ENCODE assay signal across 9 cellular contexts in the genomic region with DNA sequence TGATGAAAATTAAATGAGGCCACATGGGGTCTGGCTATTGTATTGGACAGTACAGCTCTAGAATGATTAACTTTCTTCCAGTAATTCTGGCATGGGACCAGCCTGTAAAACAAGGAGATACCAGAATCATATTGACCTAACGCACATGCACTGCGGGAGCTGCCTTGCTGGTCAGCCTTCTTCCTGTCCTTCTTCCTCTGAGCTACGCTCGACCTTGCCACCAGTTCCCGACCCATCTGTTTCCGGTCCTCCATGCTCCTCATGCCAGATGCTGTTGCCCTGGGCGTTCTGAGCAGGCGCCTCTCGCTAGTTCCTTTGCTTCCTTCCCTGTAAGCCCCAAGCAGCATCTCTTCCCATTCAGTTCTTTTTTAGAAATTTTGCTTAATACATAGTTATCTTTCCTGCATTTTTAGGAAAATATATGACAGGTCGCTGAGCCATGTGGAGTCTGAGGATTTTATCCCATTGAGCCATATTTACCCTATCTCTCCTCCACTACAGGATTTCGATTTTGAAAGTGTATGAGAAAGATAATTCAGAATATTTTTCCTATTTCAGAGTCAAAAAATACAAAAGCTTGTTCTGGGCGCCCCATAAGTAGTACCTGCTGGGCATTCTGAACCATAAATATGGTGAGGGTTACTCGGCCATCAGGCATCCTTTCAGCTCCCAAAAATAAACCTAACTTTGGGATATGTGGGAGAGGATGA. TPM values are rescaled to one million over a fixed set of nuclear protein-coding genes. Genes with fewer than 3 reads are reported as not detected.
DNase-seq lines count a peak whose midpoint lies in the region; ATAC-seq and TF ChIP-seq lines count a peak whose summit lies in the region.
"Had no signal": no experiment of that assay in that cellular context is flagged by ENCODE, and none has a peak within 500 bp of the region (broad histone marks: within the 10 kb centered on the region; RNA-seq: fewer than 3 reads in every experiment).

No MANE protein-coding gene starts in this region.

- H3K27me3 ChIP-seq in lower lobe of right lung (ENCODE audit: low read depth) (no peaks in the 10 kb centered on the region), vagina (no peaks in the 10 kb centered on the region)

- peak overlapping the region; percentile 37 for H3K4me3 Mint-ChIP-seq in activated naive CD8-positive, alpha-beta T cell
- no peak overlapping the region for H3K4me3 Mint-ChIP-seq in activated naive CD8-positive, alpha-beta T cell treated with anti-CD3 and anti-CD28 coated beads for 36 hours
- peak overlapping the region in 3 of 5 experiments; percentile 5 to 64 (median 33) for H3K4me3 Mint-ChIP-seq in brain

- H3K36me3 Mint-ChIP-seq in activated naive CD8-positive, alpha-beta T cell = no peaks in the 10 kb centered on the region
- H3K36me3 Mint-ChIP-seq in activated naive CD8-positive, alpha-beta T cell treated with anti-CD3 and anti-CD28 coated beads for 36 hours = no peaks in the 10 kb centered on the region
- peaks cover 22% of the 10 kb centered on the region for H3K36me3 Mint-ChIP-seq in brain

- no peak overlapping the region for H3K27ac Mint-ChIP-seq in activated naive CD8-positive, alpha-beta T cell
- no peak overlapping the region for H3K27ac Mint-ChIP-seq in activated naive CD8-positive, alpha-beta T cell treated with anti-CD3 and anti-CD28 coated beads for 36 hours
- H3K27ac Mint-ChIP-seq in brain = peak overlapping the region in 4 of 5 experiments; percentile 45 to 77 (median 52)

- H3K27me3 Mint-ChIP-seq in activated naive CD8-positive, alpha-beta T cell = peaks cover 3% of the 10 kb centered on the region
- peaks cover 21% of the 10 kb centered on the region for H3K27me3 Mint-ChIP-seq in activated naive CD8-positive, alpha-beta T cell treated with anti-CD3 and anti-CD28 coated beads for 36 hours
- H3K27me3 Mint-ChIP-seq in brain = peaks cover 6% of the 10 kb centered on the region

- peak overlapping the region; percentile 24 for H3K4me3 ChIP-seq in lower lobe of right lung
- H3K4me3 ChIP-seq in vagina = peak overlapping the region; percentile 19 to 27

- peak overlapping the region; percentile 56 for H3K27ac ChIP-seq in lower lobe of right lung
- H3K27ac ChIP-seq in vagina = peak overlapping the region; percentile 75
- H3K27ac ChIP-seq: HL-60 had no signal

- intact Hi-C loops in lower lobe of right lung (cut with DNase I) (no loop called here), vagina (cut with DNase I) (no loop called here)

- TF ChIP-seq POLR2A in vagina (IDR thresholded peaks at IDR 0.05) = no peak

- no peaks in the 10 kb centered on the region for H3K9me3 Mint-ChIP-seq in activated naive CD8-positive, alpha-beta T cell (ENCODE audit: low read depth)
- H3K9me3 Mint-ChIP-seq in activated naive CD8-positive, alpha-beta T cell treated with anti-CD3 and anti-CD28 coated beads for 36 hours = no peaks in the 10 kb centered on the region
- H3K9me3 Mint-ChIP-seq in brain = no peaks in the 10 kb centered on the region

- no peak for DNase-seq in activated naive CD8-positive, alpha-beta T cell treated with anti-CD3 and anti-CD28 coated beads for 36 hours
- peak; percentile 51 for DNase-seq in lower lobe of right lung
- no peak for DNase-seq in vagina (ENCODE audit: extremely low spot score in 2 of 2)
- DNase-seq in hepatic stellate cell (ENCODE audit: low spot score) = no peak
- DNase-seq in NCI-H446 treated with DMSO at 0.1 percent for 48 hours (lab: John Stamatoyannopoulos, UW) = no peak
- DNase-seq in NCI-H2029 treated with DMSO at 0.1 percent for 48 hours (lab: John Stamatoyannopoulos, UW) = no peak

- no peaks in the 10 kb centered on the region for H3K36me3 ChIP-seq in lower lobe of right lung
- H3K36me3 ChIP-seq in vagina = no peaks in the 10 kb centered on the region

- peaks cover 36% of the 10 kb centered on the region for H3K4me1 ChIP-seq in lower lobe of right lung
- peaks cover 34% of the 10 kb centered on the region for H3K4me1 ChIP-seq in vagina

- peaks cover 7% of the 10 kb centered on the region for H3K4me1 Mint-ChIP-seq in activated naive CD8-positive, alpha-beta T cell (ENCODE audit: low read depth)
- H3K4me1 Mint-ChIP-seq in activated naive CD8-positive, alpha-beta T cell treated with anti-CD3 and anti-CD28 coated beads for 36 hours = peaks cover 10% of the 10 kb centered on the region
- peaks cover 48% of the 10 kb centered on the region for H3K4me1 Mint-ChIP-seq in brain

- ATAC-seq in lower lobe of right lung = peak; percentile 61 to 70

- TF ChIP-seq CTCF in brain (conservative IDR thresholded peaks at IDR 0.05) (no peak), lower lobe of right lung (IDR thresholded peaks at IDR 0.05) (no peak), vagina (IDR thresholded peaks at IDR 0.05) (no peak)

- no peaks in the 10 kb centered on the region for H3K9me3 ChIP-seq in lower lobe of right lung
- H3K9me3 ChIP-seq in vagina = no peaks in the 10 kb centered on the region

RNA-seq across cellular contexts. Expression of a gene that starts 38.6 kb away (rescaled TPM):
- under 1 TPM; 0.06 to 0.08 TPM for total RNA-seq in activated naive CD8-positive, alpha-beta T cell treated with anti-CD3 and anti-CD28 coated beads for 36 hours
- 2.6 TPM for polyA plus RNA-seq in brain (ENCODE audit: insufficient read depth, low read depth, low replicate concordance)
- 21.1 TPM for total RNA-seq in lower lobe of right lung
- 10.3 TPM for total RNA-seq in vagina

Comparison
In these comparisons a context has a peak if more than half of its experiments do, and no peak if none do; other contexts are left out.
1. H3K27ac Mint-ChIP-seq: peak in brain (4 of 5); none in activated naive CD8-positive, alpha-beta T cell (single experiment) and activated naive CD8-positive, alpha-beta T cell treated with anti-CD3 and anti-CD28 coated beads for 36 hours (single experiment).
2. RNA of a gene that starts 38.6 kb away (total RNA-seq): 21.1 TPM in lower lobe of right lung (single experiment) and 10.3 TPM in vagina (single experiment); 0.06 to 0.08 TPM in activated naive CD8-positive, alpha-beta T cell treated with anti-CD3 and anti-CD28 coated beads for 36 hours; every median in the first group is over 10 times any median in the second.